In genomic region chr11:43418197-43418596, GRCh38 we compare ENCODE assay signal across 18 cellular contexts. TPM values are rescaled to one million over a fixed set of nuclear protein-coding genes. Genes with fewer than 3 reads are reported as not detected.
DNase-seq lines count a peak whose midpoint lies in the region; ATAC-seq, FAIRE-seq and TF ChIP-seq lines count a peak whose summit lies in the region.
"Had no signal": no experiment of that assay in that cellular context is flagged by ENCODE, and none has a peak within 500 bp of the region (broad histone marks: within the 10 kb centered on the region; RNA-seq: fewer than 3 reads in every experiment).

No MANE protein-coding gene starts in this region.

- SMC1A ChIA-PET in GM12878 (lab: Charles Lee; ENCODE audit: uncharacterized antibody, unreplicated experiment) = interaction anchor here (0.7 to 3.5 kb wide), 7 partner anchors 46 to 1497 kb away, joined by 3 to 18 read pairs (median 6); partner anchors contain the start of genes API5 and TTC17

- no TSS peak for BruUV-seq in GM12878 (replicated peaks; lab: Mats Ljungman, UMichigan)

- H3K4me2 ChIP-seq in GM12878 (ENCODE audit: control insufficient read depth, insufficient read depth) = no peak overlapping the region

- FAIRE-seq in GM12878 (lab: Jason Lieb, UNC) = no peak

- POLR2A ChIA-PET in GM12878 (lab: Charles Lee) = no interaction called here

- CTCF ChIA-PET in GM12878 (lab: Yijun Ruan, JAX) = interaction anchor here (1.1 to 9.9 kb wide), 6 partner anchors 8 to 136 kb away, joined by 3 to 62 read pairs (median 5); partner anchors contain the start of gene API5

- H2AFZ ChIP-seq in GM12878 (ENCODE audit: control insufficient read depth, low read depth, low read length) = no peak overlapping the region

- 67% methylated on average over 2 of the region's 2 CpGs for whole genome bisulfite sequencing in GM12878 (ENCODE audit: insufficient coverage, insufficient replicate concordance, low lambda C conversion rate, missing lambda C conversion rate)
- WGBS in lower leg skin, 2 donors = 85 to 88% methylated on average over 2 of the region's 2 CpGs

- TF ChIP-seq CTCF in GM12878 (IDR thresholded peaks at IDR 0.05 in 2 of 3, conservative IDR thresholded peaks at IDR 0.05 in 1 of 3; ENCODE audit: control insufficient read depth in 2 of 3, extremely low read depth in 1 of 3, insufficient read depth in 1 of 3, low read depth in 3 of 3, low read length in 3 of 3) (no peak), lower leg skin (IDR thresholded peaks at IDR 0.05) (no peak)

- H3K27ac ChIP-seq in GM12878 (ENCODE audit: control insufficient read depth, insufficient read depth) = no peak overlapping the region
- H3K27ac ChIP-seq: SJSA1 had no signal

- no peak for TF ChIP-seq POLR2A in GM12878 (IDR thresholded peaks at IDR 0.05; ENCODE audit: low read depth, low read length)
- no peak for TF ChIP-seq POLR2A in lower leg skin (IDR thresholded peaks at IDR 0.05)

- H3K9ac ChIP-seq in GM12878 (ENCODE audit: control insufficient read depth, insufficient read depth, low read length) = no peak overlapping the region

- no peaks in the 10 kb centered on the region for H4K20me1 ChIP-seq in GM12878 (ENCODE audit: control insufficient read depth, insufficient read depth)

- H3K4me1 ChIP-seq in GM12878 (ENCODE audit: control insufficient read depth, insufficient read depth, low read length) = no peaks in the 10 kb centered on the region
- H3K4me1 ChIP-seq: HAP-1 had no signal

- in situ Hi-C loops in GM12878 (cut with MboI) = no loop called here

- TF ChIP-seq EP300 in GM12878 (IDR thresholded peaks at IDR 0.05; ENCODE audit: borderline replicate concordance in 1 of 2, control insufficient read depth in 1 of 2, low read depth in 2 of 2, low read length in 2 of 2) = no peak

- H3K9me3 ChIP-seq in GM12878 (replicated peaks; ENCODE audit: control insufficient read depth, insufficient read depth, low read length) = no peaks in the 10 kb centered on the region
- H3K9me3 ChIP-seq: HAP-1, SJSA1 had no signal

- ATAC-seq in GM18511 (IDR thresholded peaks at IDR 0.05; ENCODE audit: unreplicated experiment) (peak; percentile 52), GM19351 (IDR thresholded peaks at IDR 0.05; ENCODE audit: unreplicated experiment) (peak; percentile 49), HG02852 (IDR thresholded peaks at IDR 0.05; ENCODE audit: unreplicated experiment) (peak; percentile 58), GM12878 (peak; percentile 66; the same call in 2 of the 3 replicates)
- ATAC-seq: CD8-positive, alpha-beta T cell had no signal

- intact Hi-C loops in GM12878 (cut with micrococcal nuclease; ENCODE audit: unreplicated experiment) (loop anchor here (5.0 kb wide), 1 partner anchor 106 kb away; the partner anchor contains the start of gene API5), lower leg skin (cut with DNase I; ENCODE audit: low total_unique reads) (loop anchor here (10.0 kb wide), 1 partner anchor 103 kb away; the partner anchor contains the start of gene API5)

- no peaks in the 10 kb centered on the region for H3K27me3 ChIP-seq in GM12878 (replicated peaks in 1 of 2; ENCODE audit: control insufficient read depth in 2 of 2, insufficient read depth in 2 of 2, low read length in 1 of 2)
- H3K27me3 ChIP-seq: SJSA1 had no signal

- H3K4me3 ChIP-seq in GM12878 = no peak overlapping the region
- no peak overlapping the region for H3K4me3 ChIP-seq in lower leg skin (ENCODE audit: low read depth, poor library complexity, severe bottlenecking)
- H3K4me3 ChIP-seq: HAP-1, SJSA1 had no signal

- DNase-seq in GM12878 (ENCODE audit: low read depth, low spot score) = no peak
- DNase-seq in NCI-H2029 (lab: John Stamatoyannopoulos, UW) = no peak
- no peak for DNase-seq in lower leg skin (ENCODE audit: low spot score in 2 of 2)
- DNase-seq in NCI-H1930 (lab: John Stamatoyannopoulos, UW) = no peak
- DNase-seq in HT-29 (ENCODE audit: low spot score) = no peak
- DNase-seq: CD8-positive, alpha-beta T cell; DND-41; IMR-90; NCI-H1436 treated with DMSO at 0.1 percent for 48 hours; NCI-H2227 treated with DMSO at 0.1 percent for 48 hours; NCI-H526; NK-92 treated with Interleukin-12 subunit alpha and Interleukin-12 subunit beta, amount 100 ng/mL, for 24 hours; SW 1271 had no signal

- RAD21 ChIA-PET in GM12878 (lab: Charles Lee; ENCODE audit: unreplicated experiment) = interaction anchor here (1.2 kb wide), 1 partner anchor 134 kb away, joined by 3 read pairs; no protein-coding TSS in a partner anchor

- TF ChIP-seq RAD21 in GM12878 (IDR thresholded peaks at IDR 0.05; ENCODE audit: insufficient read depth, low read depth, low read length) = no peak

- no peaks in the 10 kb centered on the region for H3K79me2 ChIP-seq in GM12878 (ENCODE audit: control insufficient read depth, insufficient read depth, low read length)

- peaks cover 0 to 11% of the 10 kb centered on the region in 2 experiments; a peak in 2 of 4 replicates for H3K36me3 ChIP-seq in GM12878 (ENCODE audit: control insufficient read depth in 2 of 2, insufficient read depth in 2 of 2, low read length in 1 of 2)

TF ChIP-seq in GM12878, 131 proteins besides CTCF, POLR2A, EP300 and RAD21:
- TF ChIP-seq IRF4 (IDR thresholded peaks at IDR 0.05; ENCODE audit: low read depth, low read length) (peak; percentile 82), ZNF384 (IDR thresholded peaks at IDR 0.05; ENCODE audit: borderline replicate concordance, low read depth, low read length) (peak; percentile 66), CEBPB (IDR thresholded peaks at IDR 0.05; ENCODE audit: borderline replicate concordance in 1 of 2, low read depth in 2 of 2, low read length in 2 of 2) (no peak), JUNB (IDR thresholded peaks at IDR 0.05) (peak; percentile 91), ZZZ3 (IDR thresholded peaks at IDR 0.05; ENCODE audit: control insufficient read depth, insufficient read length, low read depth) (no peak)

RNA-seq across cellular contexts. Expression of gene TTC17, which starts 59.5 kb away (rescaled TPM):
- total RNA-seq in GM12878 (2013; cell fraction: nucleolus; rRNA removed) = 684 and 703 TPM in 2 replicates
- total RNA-seq in GM12878 (2014; rRNA removed) = 49.5 and 51.9 TPM in 2 replicates
- 62.8 and 69.6 TPM in 2 replicates for total RNA-seq in GM12878 (2014; rRNA removed; fragmentation: Illumina TruSeq; extraction: Trizol)
- total RNA-seq in GM12878 (2021) = 36.1 and 37.3 TPM in 2 replicates
- 28.2 TPM for polyA plus RNA-seq in GM12878 (2011; ENCODE audit: low read depth)
- polyA plus RNA-seq in GM12878 (2011; rRNA removed) = 116 and 133 TPM in 2 replicates
- 50.7 and 61.1 TPM in 2 replicates for polyA plus RNA-seq in GM12878 (2011; cell fraction: cytosol; rRNA removed)
- polyA plus RNA-seq in GM12878 (2011; cell fraction: nucleus; rRNA removed) = 327 and 442 TPM in 2 replicates
- 34.2 and 54.8 TPM in 2 replicates for polyA plus RNA-seq in GM12878 (2012)
- polyA plus RNA-seq in GM12878 (2014; fragmentation: Illumina TruSeq; extraction: Trizol) = 58.1 and 66.4 TPM in 2 replicates
- 10 to 100 TPM; 15.9 to 20.0 TPM for polyA plus RNA-seq in GM12878 (2014; fragmentation: Nextera tagmentation; extraction: Ambion mirVana)
- 38.9 and 46.9 TPM in 2 replicates for polyA plus RNA-seq in GM12878 (2014; rRNA removed)
- polyA plus RNA-seq in GM12878 (2016; fragmentation: Nextera tagmentation; extraction: Ambion mirVana) = 10 to 100 TPM; 24.7 to 30.0 TPM
- polyA minus RNA-seq in GM12878 (2011; rRNA and poly(A)+ RNA removed) = 174 and 203 TPM in 2 replicates
- 13.6 and 18.3 TPM in 2 replicates for polyA minus RNA-seq in GM12878 (2011; cell fraction: cytosol; rRNA and poly(A)+ RNA removed)
- 193 and 277 TPM in 2 replicates for polyA minus RNA-seq in GM12878 (2011; cell fraction: nucleus; rRNA and poly(A)+ RNA removed)
- 10 to 100 TPM; 62.6 to 71.4 (median 68.4) TPM for total RNA-seq in lower leg skin
- 38.7 and 39.9 TPM in 2 replicates for total RNA-seq in HT-29 (2014; rRNA removed; shearing (Covaris generic))
